7 cellular contexts compared by ENCODE assay signal in the genomic region with DNA sequence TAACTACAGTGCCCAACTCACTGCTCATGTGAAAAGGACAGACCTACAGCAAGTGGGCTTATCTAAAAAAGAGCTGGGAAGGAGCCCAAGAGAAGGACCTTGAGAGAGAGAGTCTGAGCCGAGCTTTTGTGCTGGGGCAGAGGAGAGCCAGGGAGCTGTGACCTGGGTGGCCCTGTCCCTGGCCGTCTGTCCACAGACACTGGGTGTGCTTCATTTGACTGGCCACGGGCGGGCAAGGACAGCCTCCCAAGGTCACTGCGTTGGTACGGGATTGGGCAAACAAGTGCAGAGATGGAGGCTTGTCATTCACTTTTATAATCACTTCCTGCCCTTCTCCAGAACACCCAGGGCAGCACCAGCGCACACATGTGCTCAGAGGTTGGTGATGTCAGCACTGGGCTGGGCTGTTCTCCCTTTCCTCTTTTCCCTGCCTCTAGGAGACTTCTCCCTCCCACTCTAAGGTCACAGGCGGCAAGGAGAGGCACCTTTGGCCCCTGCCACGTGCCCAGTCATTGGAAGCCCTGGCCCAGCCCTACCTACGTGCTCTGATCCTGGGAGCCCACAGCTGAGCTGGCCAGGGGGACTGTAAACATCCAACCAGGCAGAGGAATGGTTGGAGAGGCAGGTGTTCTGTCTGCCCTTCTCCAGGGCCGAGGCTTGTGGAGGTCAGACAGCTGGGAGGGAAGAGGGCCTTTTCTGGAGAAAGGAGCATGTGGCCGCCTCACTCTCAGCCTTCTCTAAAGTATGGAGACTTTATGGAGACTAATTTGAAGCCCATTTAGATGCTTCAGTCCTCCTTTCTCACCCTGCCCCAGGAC. TPM values are rescaled to one million over a fixed set of nuclear protein-coding genes. Genes with fewer than 3 reads are reported as not detected.
DNase-seq lines count a peak whose midpoint lies in the region; ATAC-seq lines count a peak whose summit lies in the region.

No MANE protein-coding gene starts in this region.

- H3K27ac Mint-ChIP-seq in activated CD8-positive, alpha-beta T cell treated with anti-CD3 and anti-CD28 coated beads, Interleukin-2, amount 10 ng/mL, durations not matched to agents 7 days and 5 days, result peak overlapping the region; percentile 91

- POLR2A ChIA-PET in activated CD8-positive, alpha-beta T cell treated with anti-CD3 and anti-CD28 coated beads, Interleukin-2, amount 10 ng/mL, durations not matched to agents 7 days and 5 days (lab: Charles Lee), result interaction anchor here (0.6 to 5.1 kb wide), 5 partner anchors 8 to 29 kb away, joined by 3 to 47 read pairs (median 4); a partner anchor contains a TSS

- CTCF ChIA-PET in activated CD8-positive, alpha-beta T cell treated with anti-CD3 and anti-CD28 coated beads, Interleukin-2, amount 10 ng/mL, durations not matched to agents 7 days and 5 days (lab: Charles Lee), result interaction anchor here (1.2 to 4.8 kb wide), 3 partner anchors 10 to 29 kb away, joined by 4 to 52 read pairs (median 7); no protein-coding TSS in a partner anchor

- H3K4me3 Mint-ChIP-seq in activated CD8-positive, alpha-beta T cell treated with anti-CD3 and anti-CD28 coated beads, Interleukin-2, amount 10 ng/mL, durations not matched to agents 7 days and 5 days, result peak overlapping the region; percentile 53

- peaks cover 22% of the 10 kb centered on the region for H3K36me3 Mint-ChIP-seq in activated CD8-positive, alpha-beta T cell treated with anti-CD3 and anti-CD28 coated beads, Interleukin-2, amount 10 ng/mL, durations not matched to agents 7 days and 5 days (ENCODE audit: low read depth)

- DNase-seq in NCI-H146 treated with DMSO at 0.1 percent for 48 hours (lab: John Stamatoyannopoulos, UW; ENCODE audit: unreplicated experiment) (peak; percentile 8), kidney tubule cell (ENCODE audit: low spot score) (peak; percentile 78), NK-92 (lab: John Stamatoyannopoulos, UW; ENCODE audit: unreplicated experiment) (no peak), midbrain (lab: John Stamatoyannopoulos, UW) (no peak)
- peak; percentile 61 for DNase-seq in activated CD8-positive, alpha-beta T cell treated with anti-CD3 and anti-CD28 coated beads, Interleukin-2, amount 10 ng/mL, durations not matched to agents 7 days and 5 days
- DNase-seq in stimulated activated naive CD8-positive, alpha-beta T cell treated with anti-CD3 and anti-CD28 coated beads, Interleukin-15, Interleukin-2, amounts not matched to agents 100 U/mL and 50 U/mL, for 24 hours, result peak; percentile 43

- peaks cover 70% of the 10 kb centered on the region for H3K4me1 Mint-ChIP-seq in activated CD8-positive, alpha-beta T cell treated with anti-CD3 and anti-CD28 coated beads, Interleukin-2, amount 10 ng/mL, durations not matched to agents 7 days and 5 days (ENCODE audit: low read depth)

- ATAC-seq in activated CD8-positive, alpha-beta T cell treated with anti-CD3 and anti-CD28 coated beads, Interleukin-2, amount 10 ng/mL, durations not matched to agents 7 days and 5 days, result peak; percentile 76
- ATAC-seq in stimulated activated naive CD8-positive, alpha-beta T cell treated with anti-CD3 and anti-CD28 coated beads, Interleukin-15, Interleukin-2, amounts not matched to agents 100 U/mL and 50 U/mL, for 24 hours, result peak; percentile 78
- no peak for ATAC-seq in HG03342 (IDR thresholded peaks at IDR 0.05; ENCODE audit: unreplicated experiment)

- H3K27me3 Mint-ChIP-seq in activated CD8-positive, alpha-beta T cell treated with anti-CD3 and anti-CD28 coated beads, Interleukin-2, amount 10 ng/mL, durations not matched to agents 7 days and 5 days (ENCODE audit: low read depth), result no peaks in the 10 kb centered on the region

- H3K9me3 Mint-ChIP-seq in activated CD8-positive, alpha-beta T cell treated with anti-CD3 and anti-CD28 coated beads, Interleukin-2, amount 10 ng/mL, durations not matched to agents 7 days and 5 days (ENCODE audit: insufficient read depth), result peaks cover 5% of the 10 kb centered on the region

RNA-seq across cellular contexts. Expression of a gene that starts 6.4 kb away (rescaled TPM):
- 100 to 1,000 TPM; 394 to 404 TPM for total RNA-seq in activated CD8-positive, alpha-beta T cell treated with anti-CD3 and anti-CD28 coated beads, Interleukin-2, amount 10 ng/mL, durations not matched to agents 7 days and 5 days

RNA-seq across cellular contexts. Expression of a gene that starts 39.9 kb away (rescaled TPM):
- total RNA-seq in activated CD8-positive, alpha-beta T cell treated with anti-CD3 and anti-CD28 coated beads, Interleukin-2, amount 10 ng/mL, durations not matched to agents 7 days and 5 days, result under 1 TPM in 1 of 2 experiments, not detected in 1; 0.31 TPM

Comparison
In these comparisons a context has a peak if more than half of its experiments do, and no peak if none do; other contexts are left out.
1. DNase-seq: peak in NCI-H146 treated with DMSO at 0.1 percent for 48 hours (single experiment), activated CD8-positive, alpha-beta T cell treated with anti-CD3 and anti-CD28 coated beads, Interleukin-2, amount 10 ng/mL, durations not matched to agents 7 days and 5 days (single experiment), kidney tubule cell (single experiment) and stimulated activated naive CD8-positive, alpha-beta T cell treated with anti-CD3 and anti-CD28 coated beads, Interleukin-15, Interleukin-2, amounts not matched to agents 100 U/mL and 50 U/mL, for 24 hours (single experiment); none in NK-92 (single experiment) and midbrain (single experiment).